ENCODE assay signal across 24 cellular contexts in genomic region chr13:81987677-81988357, GRCh38.
DNase-seq lines count a peak whose midpoint lies in the region; ATAC-seq and TF ChIP-seq lines count a peak whose summit lies in the region.
"Had no signal": no experiment of that assay in that cellular context is flagged by ENCODE, and none has a peak within 500 bp of the region (broad histone marks: within the 10 kb centered on the region; RNA-seq: fewer than 3 reads in every experiment).

No MANE protein-coding gene starts in this region.

- TF ChIP-seq EP300 in sigmoid colon (IDR thresholded peaks at IDR 0.05), result no peak

- peak overlapping the region; percentile 74 for H3K27ac ChIP-seq in 22Rv1
- H3K27ac ChIP-seq in VCaP, result peak overlapping the region; percentile 40
- H3K27ac ChIP-seq in sigmoid colon, result no peak overlapping the region
- H3K27ac ChIP-seq: ovary, testis had no signal

- peak; percentile 52 to 92 for DNase-seq in HAP-1 (ENCODE audit: low spot score in 2 of 2)
- peak; percentile 14 for DNase-seq in iPS-NIHi7 (ENCODE audit: extremely low spot score)
- DNase-seq in sigmoid colon, result no peak
- no peak for DNase-seq in stimulated activated naive B cell treated with anti-CD40 and anti-IgM and Interleukin-4, amounts not matched to agents 10 μg/mL and 1 μg/mL and 100 μg/mL, for 72 hours
- DNase-seq in A172 (ENCODE audit: low spot score), result no peak
- DNase-seq: activated CD8-positive, alpha-beta T cell treated with anti-CD3 and anti-CD28 coated beads, Interleukin-2, amount 10 ng/mL, durations not matched to agents 7 days and 5 days; activated naive CD4-positive, alpha-beta T cell treated with anti-CD3 and anti-CD28 coated beads, Interleukin-2, amount 10 ng/mL, durations not matched to agents 7 days and 5 days; glutamatergic neuron; NCI-H1092; NCI-H2029 treated with DMSO at 0.1 percent for 48 hours; NCI-H2227 treated with DMSO at 0.1 percent for 48 hours; NCI-H774; ovary; SHP77 treated with DMSO at 0.1 percent for 48 hours; stimulated activated naive CD4-positive, alpha-beta T cell treated with Interleukin-2 at 50 U/mL for 16 hours; testis had no signal

- H3K27me3 Mint-ChIP-seq in stimulated activated naive B cell treated with anti-CD40 and anti-IgM and Interleukin-4, amounts not matched to agents 10 μg/mL and 1 μg/mL and 100 μg/mL, for 72 hours, result no peaks in the 10 kb centered on the region
- H3K27me3 Mint-ChIP-seq: activated naive CD4-positive, alpha-beta T cell treated with anti-CD3 and anti-CD28 coated beads, Interleukin-2, amount 10 ng/mL, durations not matched to agents 7 days and 5 days; activated T-helper 17 cell treated with anti-CD3 and anti-CD28 coated beads, Interleukin-2, amount 50 U/mL, for 72 hours; brain; dendritic cell treated with granulocyte-macrophage colony-stimulating factor and Interleukin-4, amounts not matched to agents 40 ng/mL and 50 ng/mL, for 4 days had no signal

- H3K4me3 ChIP-seq in HAP-1 (no peak overlapping the region), sigmoid colon (no peak overlapping the region)
- H3K4me3 ChIP-seq: lung, ovary, testis had no signal

- WGBS in sigmoid colon, 2 donors, result 19 to 57% methylated on average over 3 of the region's 3 CpGs

- H3K36me3 ChIP-seq in HAP-1 (replicated peaks), result no peaks in the 10 kb centered on the region
- no peaks in the 10 kb centered on the region for H3K36me3 ChIP-seq in sigmoid colon
- H3K36me3 ChIP-seq: ovary had no signal

- TF ChIP-seq CTCF in 22Rv1 (IDR thresholded peaks at IDR 0.05), result no peak
- TF ChIP-seq CTCF in VCaP (conservative IDR thresholded peaks at IDR 0.05), result no peak
- no peak for TF ChIP-seq CTCF in sigmoid colon (IDR thresholded peaks at IDR 0.05)

- H3K4me1 ChIP-seq in HAP-1 (peaks cover 18% of the 10 kb centered on the region), sigmoid colon (no peaks in the 10 kb centered on the region)
- H3K4me1 ChIP-seq: testis had no signal

- intact Hi-C loops in sigmoid colon (cut with DNase I), result no loop called here

- peaks cover 2% of the 10 kb centered on the region; the same call in 1 of the 2 replicates for H3K9me3 ChIP-seq in HAP-1
- H3K9me3 ChIP-seq in sigmoid colon, result no peaks in the 10 kb centered on the region
- H3K9me3 ChIP-seq: ovary, testis had no signal

- H3K27ac Mint-ChIP-seq in stimulated activated naive B cell treated with anti-CD40 and anti-IgM and Interleukin-4, amounts not matched to agents 10 μg/mL and 1 μg/mL and 100 μg/mL, for 72 hours, result no peak overlapping the region
- H3K27ac Mint-ChIP-seq: activated CD8-positive, alpha-beta T cell treated with anti-CD3 and anti-CD28 coated beads, Interleukin-2, amount 10 ng/mL, durations not matched to agents 7 days and 5 days; activated naive CD4-positive, alpha-beta T cell treated with anti-CD3 and anti-CD28 coated beads, Interleukin-2, amount 10 ng/mL, durations not matched to agents 7 days and 5 days; activated T-helper 17 cell treated with anti-CD3 and anti-CD28 coated beads, Interleukin-2, amount 50 U/mL, for 72 hours; brain; dendritic cell treated with granulocyte-macrophage colony-stimulating factor and Interleukin-4, amounts not matched to agents 40 ng/mL and 50 ng/mL, for 4 days had no signal

- no peak overlapping the region for H3K4me3 Mint-ChIP-seq in stimulated activated naive B cell treated with anti-CD40 and anti-IgM and Interleukin-4, amounts not matched to agents 10 μg/mL and 1 μg/mL and 100 μg/mL, for 72 hours
- H3K4me3 Mint-ChIP-seq: activated CD8-positive, alpha-beta T cell treated with anti-CD3 and anti-CD28 coated beads, Interleukin-2, amount 10 ng/mL, durations not matched to agents 7 days and 5 days; activated naive CD4-positive, alpha-beta T cell treated with anti-CD3 and anti-CD28 coated beads, Interleukin-2, amount 10 ng/mL, durations not matched to agents 7 days and 5 days; activated T-helper 17 cell treated with anti-CD3 and anti-CD28 coated beads, Interleukin-2, amount 50 U/mL, for 72 hours; brain; dendritic cell treated with granulocyte-macrophage colony-stimulating factor and Interleukin-4, amounts not matched to agents 40 ng/mL and 50 ng/mL, for 4 days; nephron had no signal

- no peak for TF ChIP-seq POLR2A in sigmoid colon (IDR thresholded peaks at IDR 0.05)

- in situ Hi-C loops in HAP-1 (cut with MboI; ENCODE audit: low sequenced_read_pairs), result no loop called here

- H3K27me3 ChIP-seq in HAP-1 (ENCODE audit: low read depth) (peaks cover 10% of the 10 kb centered on the region; the same call in 1 of the 2 replicates), sigmoid colon (no peaks in the 10 kb centered on the region)
- H3K27me3 ChIP-seq: ovary, testis had no signal

- H3K9me3 Mint-ChIP-seq in stimulated activated naive B cell treated with anti-CD40 and anti-IgM and Interleukin-4, amounts not matched to agents 10 μg/mL and 1 μg/mL and 100 μg/mL, for 72 hours, result peaks cover 2 to 3% of the 10 kb centered on the region in 2 donors
- H3K9me3 Mint-ChIP-seq: nephron had no signal

- no peak for ATAC-seq in GM21447 (IDR thresholded peaks at IDR 0.05; ENCODE audit: unreplicated experiment)
- no peak for ATAC-seq in stimulated activated naive B cell treated with anti-CD40 and anti-IgM and Interleukin-4, amounts not matched to agents 10 μg/mL and 1 μg/mL and 100 μg/mL, for 72 hours (replicated peaks)
- ATAC-seq: activated CD8-positive, alpha-beta T cell treated with anti-CD3 and anti-CD28 coated beads, Interleukin-2, amount 10 ng/mL, durations not matched to agents 7 days and 5 days; activated T-helper 17 cell treated with anti-CD3 and anti-CD28 coated beads, Interleukin-2, amount 50 U/mL, for 72 hours had no signal

- H3K36me3 Mint-ChIP-seq in stimulated activated naive B cell treated with anti-CD40 and anti-IgM and Interleukin-4, amounts not matched to agents 10 μg/mL and 1 μg/mL and 100 μg/mL, for 72 hours, result no peaks in the 10 kb centered on the region
- H3K36me3 Mint-ChIP-seq: activated naive CD4-positive, alpha-beta T cell treated with anti-CD3 and anti-CD28 coated beads, Interleukin-2, amount 10 ng/mL, durations not matched to agents 7 days and 5 days; brain had no signal

- no peaks in the 10 kb centered on the region for H3K4me1 Mint-ChIP-seq in stimulated activated naive B cell treated with anti-CD40 and anti-IgM and Interleukin-4, amounts not matched to agents 10 μg/mL and 1 μg/mL and 100 μg/mL, for 72 hours
- H3K4me1 Mint-ChIP-seq: activated naive CD4-positive, alpha-beta T cell treated with anti-CD3 and anti-CD28 coated beads, Interleukin-2, amount 10 ng/mL, durations not matched to agents 7 days and 5 days; activated T-helper 17 cell treated with anti-CD3 and anti-CD28 coated beads, Interleukin-2, amount 50 U/mL, for 72 hours; brain had no signal

Comparison
In these comparisons a context has a peak if more than half of its experiments do, and no peak if none do; other contexts are left out.
1. H3K27ac ChIP-seq: peak in 22Rv1 (single experiment) and VCaP (single experiment); none in sigmoid colon (0 of 4).
2. DNase-seq: peak in HAP-1 (2 of 2) and iPS-NIHi7 (single experiment); none in sigmoid colon (single experiment), stimulated activated naive B cell treated with anti-CD40 and anti-IgM and Interleukin-4, amounts not matched to agents 10 μg/mL and 1 μg/mL and 100 μg/mL, for 72 hours (single experiment) and A172 (single experiment).